14 cellular contexts compared by ENCODE assay signal in the genomic region with DNA sequence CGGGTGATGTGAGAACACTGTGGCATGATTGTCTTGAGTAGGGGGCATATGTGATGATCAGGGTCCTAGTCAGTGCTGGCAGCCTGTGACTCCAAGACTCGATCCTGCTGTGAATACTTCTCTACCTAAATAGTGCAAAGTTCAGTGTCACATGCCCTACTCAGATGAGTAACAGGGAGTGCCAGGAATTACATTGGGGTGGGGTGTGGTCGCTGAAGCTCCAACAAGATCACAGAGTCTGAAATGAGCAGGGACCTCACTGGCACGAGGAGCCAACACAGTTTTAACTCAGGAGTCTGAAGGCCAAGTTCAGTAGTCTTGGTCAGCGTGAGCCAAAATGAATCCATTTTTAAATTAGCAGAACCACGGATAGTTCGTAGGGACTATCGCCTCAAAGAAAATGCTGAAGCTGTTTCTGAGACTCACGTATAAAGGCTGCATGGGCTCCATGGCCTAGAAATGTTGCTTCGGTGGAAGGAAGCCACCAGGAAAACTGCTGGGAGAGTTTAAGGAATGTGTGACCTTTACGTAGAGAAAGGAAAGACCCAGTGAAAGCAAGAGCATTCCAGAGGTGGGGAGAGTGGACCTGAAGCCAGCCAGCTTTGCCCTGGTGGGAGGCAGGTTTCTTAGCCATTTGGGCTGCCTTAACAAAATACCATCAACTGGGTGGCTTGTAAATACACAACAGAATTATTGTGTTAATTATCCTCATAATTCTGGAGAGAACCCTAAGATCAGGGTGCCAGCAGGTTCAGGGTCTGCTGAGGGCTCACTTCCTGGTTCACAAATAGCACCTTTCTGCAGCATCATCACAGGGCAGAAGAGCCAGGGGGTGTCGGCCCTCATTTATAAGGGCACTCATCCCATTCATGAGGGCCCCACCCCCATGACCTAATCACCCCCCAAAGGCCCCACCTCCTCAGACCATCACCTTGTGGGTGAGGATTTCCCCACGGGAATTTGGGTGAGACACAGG.
A peak's percentile ranks its signal among the peaks of the same experiment; 100 is the strongest.
DNase-seq lines count a peak whose midpoint lies in the region; FAIRE-seq and TF ChIP-seq lines count a peak whose summit lies in the region.
"Had no signal": no experiment of that assay in that cellular context is flagged by ENCODE, and none has a peak within 500 bp of the region (broad histone marks: within the 10 kb centered on the region; RNA-seq: fewer than 3 reads in every experiment).

No MANE protein-coding gene starts in this region.

- no peaks in the 10 kb centered on the region for H3K27me3 Mint-ChIP-seq in chondrocyte (ENCODE audit: low read depth)
- H3K27me3 Mint-ChIP-seq: activated CD4-positive, alpha-beta T cell treated with anti-CD3 and anti-CD28 coated beads, Interleukin-2, amount 10 ng/mL, durations not matched to agents 7 days and 5 days had no signal

- FAIRE-seq in D721Med (lab: Jason Lieb, UNC) = no peak

- no peaks in the 10 kb centered on the region for H3K36me3 Mint-ChIP-seq in chondrocyte (ENCODE audit: low read depth)

- DNase-seq in A172 (ENCODE audit: low spot score) (peak; percentile 31), HPDE6-E6E7 (ENCODE audit: extremely low spot score) (peak; percentile 20), chondrocyte (ENCODE audit: low spot score) (no peak), kidney tubule cell (ENCODE audit: low spot score) (peak; percentile 18), MV-4-11 (lab: John Stamatoyannopoulos, UW) (no peak), COLO829 (ENCODE audit: low spot score) (no peak), D721Med (ENCODE audit: insufficient read length, low spot score) (no peak)
- no peak for DNase-seq in activated naive CD4-positive, alpha-beta T cell (lab: John Stamatoyannopoulos, UW)
- DNase-seq: activated CD4-positive, alpha-beta T cell treated with anti-CD3 and anti-CD28 coated beads, Interleukin-2, amount 10 ng/mL, durations not matched to agents 7 days and 5 days; effector CD4-positive, alpha-beta T cell; left ventricle myocardium superior; OCI-M1; T-helper 2 cell had no signal

- peak overlapping the region; percentile 4 for H3K27ac Mint-ChIP-seq in chondrocyte (ENCODE audit: unreplicated experiment)
- H3K27ac Mint-ChIP-seq: activated CD4-positive, alpha-beta T cell treated with anti-CD3 and anti-CD28 coated beads, Interleukin-2, amount 10 ng/mL, durations not matched to agents 7 days and 5 days; activated T-helper 1 cell treated with anti-CD3 and anti-CD28 coated beads, Interleukin-12 subunit alpha, Interleukin-12 subunit beta, Interleukin-2, Interleukin-4 antibody, amounts not matched to agents 30 ng/mL and 10 ng/mL and 1 ng/mL, durations not matched to agents 14 hours and 24 hours and 36 hours had no signal

- H3K9me3 Mint-ChIP-seq in chondrocyte (ENCODE audit: low read depth) = peaks cover 5% of the 10 kb centered on the region
- H3K9me3 Mint-ChIP-seq: activated CD4-positive, alpha-beta T cell treated with anti-CD3 and anti-CD28 coated beads, Interleukin-2, amount 10 ng/mL, durations not matched to agents 7 days and 5 days; activated T-helper 1 cell treated with anti-CD3 and anti-CD28 coated beads, Interleukin-12 subunit alpha, Interleukin-12 subunit beta, Interleukin-2, Interleukin-4 antibody, amounts not matched to agents 30 ng/mL and 10 ng/mL and 1 ng/mL, durations not matched to agents 14 hours and 24 hours and 36 hours had no signal

- no peak overlapping the region for H3K4me3 Mint-ChIP-seq in chondrocyte (ENCODE audit: unreplicated experiment)
- H3K4me3 Mint-ChIP-seq: activated CD4-positive, alpha-beta T cell treated with anti-CD3 and anti-CD28 coated beads, Interleukin-2, amount 10 ng/mL, durations not matched to agents 7 days and 5 days; activated T-helper 1 cell treated with anti-CD3 and anti-CD28 coated beads, Interleukin-12 subunit alpha, Interleukin-12 subunit beta, Interleukin-2, Interleukin-4 antibody, amounts not matched to agents 30 ng/mL and 10 ng/mL and 1 ng/mL, durations not matched to agents 14 hours and 24 hours and 36 hours had no signal

- TF ChIP-seq CTCF in chondrocyte (IDR thresholded peaks at IDR 0.05) (no peak), D721Med (IDR thresholded peaks at IDR 0.05; ENCODE audit: insufficient read depth, missing control alignments) (no peak)

- peaks cover 72% of the 10 kb centered on the region for H3K4me1 Mint-ChIP-seq in chondrocyte (ENCODE audit: low read depth)

Comparison
In these comparisons a context has a peak if more than half of its experiments do, and no peak if none do; other contexts are left out.
1. DNase-seq: peak in A172 (single experiment), HPDE6-E6E7 (single experiment) and kidney tubule cell (single experiment); none in chondrocyte (single experiment), MV-4-11 (single experiment), activated naive CD4-positive, alpha-beta T cell (0 of 4), COLO829 (single experiment) and D721Med (single experiment).